In genomic region chr7:143363011-143363937, GRCh38 we compare ENCODE assay signal across 10 cellular contexts. TPM values are rescaled to one million over a fixed set of nuclear protein-coding genes. Genes with fewer than 3 reads are reported as not detected.
A peak's percentile ranks its signal among the peaks of the same experiment; 100 is the strongest.
DNase-seq lines count a peak whose midpoint lies in the region; FAIRE-seq and TF ChIP-seq lines count a peak whose summit lies in the region.
"Had no signal": no experiment of that assay in that cellular context is flagged by ENCODE, and none has a peak within 500 bp of the region (broad histone marks: within the 10 kb centered on the region; RNA-seq: fewer than 3 reads in every experiment).

No MANE protein-coding gene starts in this region.

- no peak for FAIRE-seq in kidney (lab: Jason Lieb, UNC)

- TF ChIP-seq CTCF in OCI-LY3 (IDR thresholded peaks at IDR 0.05; ENCODE audit: low read depth, low read length) = no peak
- TF ChIP-seq CTCF in osteoblast (IDR thresholded peaks at IDR 0.05; ENCODE audit: extremely low read depth, low read depth, low read length) = no peak
- no peak for TF ChIP-seq CTCF in kidney (IDR thresholded peaks at IDR 0.05; ENCODE audit: borderline replicate concordance, extremely low read depth, insufficient read depth)

- H2AFZ ChIP-seq in OCI-LY3 (ENCODE audit: low read depth, low read length) (no peak overlapping the region), osteoblast (ENCODE audit: low read length) (no peak overlapping the region)

- H4K20me1 ChIP-seq in BLaER1 (peaks cover 26% of the 10 kb centered on the region), OCI-LY3 (ENCODE audit: insufficient read depth, low read length) (no peaks in the 10 kb centered on the region), osteoblast (ENCODE audit: insufficient read depth, low read length) (no peaks in the 10 kb centered on the region)

- peak overlapping the region; percentile 71 for H3K4me3 ChIP-seq in BLaER1
- H3K4me3 ChIP-seq in OCI-LY3 (ENCODE audit: low read length) = peak overlapping the region; percentile 79
- H3K4me3 ChIP-seq in effector memory CD4-positive, alpha-beta T cell (ENCODE audit: insufficient read depth, low read depth, low read length, poor library complexity, severe bottlenecking) = peak overlapping the region; percentile 16
- H3K4me3 ChIP-seq in osteoblast (ENCODE audit: insufficient read depth, low read length) = peak overlapping the region; percentile 45
- no peak overlapping the region for H3K4me3 ChIP-seq in kidney (ENCODE audit: low read length in 2 of 2)

- no peak overlapping the region for H3K27ac ChIP-seq in BLaER1
- no peak overlapping the region for H3K27ac ChIP-seq in OCI-LY3 (ENCODE audit: low read length)
- H3K27ac ChIP-seq in effector memory CD4-positive, alpha-beta T cell (ENCODE audit: insufficient read depth, low read length, poor library complexity, severe bottlenecking) = no peak overlapping the region
- no peak overlapping the region for H3K27ac ChIP-seq in osteoblast (ENCODE audit: low read depth, low read length)
- H3K27ac ChIP-seq in kidney (ENCODE audit: low read depth in 2 of 2, low read length in 2 of 2) = no peak overlapping the region

- no peaks in the 10 kb centered on the region for H3K9me3 ChIP-seq in BLaER1
- no peaks in the 10 kb centered on the region for H3K9me3 ChIP-seq in OCI-LY3 (ENCODE audit: insufficient read depth, low read length)
- no peaks in the 10 kb centered on the region for H3K9me3 ChIP-seq in effector memory CD4-positive, alpha-beta T cell (ENCODE audit: control insufficient read depth, low read length)
- H3K9me3 ChIP-seq in osteoblast (ENCODE audit: low read depth, low read length) = no peaks in the 10 kb centered on the region
- H3K9me3 ChIP-seq in kidney (ENCODE audit: control insufficient read depth in 1 of 2, low read length in 2 of 2) = no peaks in the 10 kb centered on the region

- no peak for DNase-seq in effector memory CD4-positive, alpha-beta T cell
- DNase-seq in osteoblast (ENCODE audit: insufficient read length, low spot score, missing footprints) (peak; percentile 89), HT-29 (ENCODE audit: low spot score) (no peak), kidney (no peak), dermis blood vessel endothelial cell (no peak), NCI-H187 (lab: John Stamatoyannopoulos, UW) (no peak)
- DNase-seq: activated CD4-positive, CD25-positive, alpha-beta regulatory T cell treated with anti-CD3 and anti-CD28 coated beads, Interleukin-2, amount 50 U/mL, for 72 hours; NCI-H2171 treated with DMSO at 0.1 percent for 48 hours had no signal

- H3K27me3 ChIP-seq in BLaER1 (peaks cover 73% of the 10 kb centered on the region), OCI-LY3 (ENCODE audit: low read depth, low read length) (peaks cover 49% of the 10 kb centered on the region), osteoblast (ENCODE audit: insufficient read depth, low read length) (peaks cover 41% of the 10 kb centered on the region)
- no peaks in the 10 kb centered on the region for H3K27me3 ChIP-seq in effector memory CD4-positive, alpha-beta T cell (replicated peaks; ENCODE audit: control insufficient read depth, insufficient read depth, low read length, poor library complexity, severe bottlenecking)

- H3K9ac ChIP-seq in BLaER1 = no peak overlapping the region
- H3K9ac ChIP-seq in OCI-LY3 (ENCODE audit: low read length) = 0 out of 2 replicates have a peak overlapping the region, but pooled peaks have one; percentile 20
- no peak overlapping the region for H3K9ac ChIP-seq in kidney (ENCODE audit: low read length in 2 of 2)

- H3K79me2 ChIP-seq in OCI-LY3 (ENCODE audit: low read length) (no peaks in the 10 kb centered on the region), osteoblast (ENCODE audit: insufficient read depth, low read length) (no peaks in the 10 kb centered on the region)

- no peaks in the 10 kb centered on the region for H3K36me3 ChIP-seq in BLaER1
- H3K36me3 ChIP-seq in OCI-LY3 (replicated peaks; ENCODE audit: low read depth, low read length) = no peaks in the 10 kb centered on the region
- no peaks in the 10 kb centered on the region for H3K36me3 ChIP-seq in effector memory CD4-positive, alpha-beta T cell (ENCODE audit: control insufficient read depth, insufficient read depth, low read length)
- H3K36me3 ChIP-seq in osteoblast (ENCODE audit: insufficient read depth, low read length) = no peaks in the 10 kb centered on the region
- H3K36me3 ChIP-seq in kidney (ENCODE audit: control insufficient read depth in 1 of 2, insufficient read depth in 2 of 2, low read length in 2 of 2) = no peaks in the 10 kb centered on the region

- intact Hi-C loops in kidney (cut with DNase I) = no loop called here

- H3K4me1 ChIP-seq in BLaER1 (peaks cover 9% of the 10 kb centered on the region; the same call in 1 of the 2 replicates), OCI-LY3 (ENCODE audit: low read length) (peaks cover 3% of the 10 kb centered on the region), osteoblast (ENCODE audit: insufficient read depth, low read length) (no peaks in the 10 kb centered on the region), kidney (ENCODE audit: control insufficient read depth in 1 of 2, insufficient read depth in 1 of 2, low read depth in 1 of 2, low read length in 2 of 2) (peaks cover 0 to 4% of the 10 kb centered on the region in 2 donors)
- H3K4me1 ChIP-seq in effector memory CD4-positive, alpha-beta T cell (ENCODE audit: control insufficient read depth, insufficient read depth, low read length, poor library complexity, severe bottlenecking) = peaks cover 5% of the 10 kb centered on the region

- H3K4me2 ChIP-seq in BLaER1 = peak overlapping the region; percentile 98
- H3K4me2 ChIP-seq in OCI-LY3 (ENCODE audit: low read length) = peak overlapping the region; percentile 87
- peak overlapping the region; percentile 32 for H3K4me2 ChIP-seq in osteoblast (ENCODE audit: insufficient read depth, low read length)

RNA-seq across cellular contexts. Expression of gene FAM131B, which starts 0.8 kb away (rescaled TPM):
- total RNA-seq in osteoblast (1.2 and 1.4 TPM in 2 replicates), kidney (0.82 TPM), dermis blood vessel endothelial cell (0.23 and 0.51 TPM in 2 replicates)
- 13.2 and 17.6 TPM in 2 replicates for total RNA-seq in HT-29 (2014; rRNA removed; shearing (Covaris generic))
- polyA plus RNA-seq in kidney (ENCODE audit: insufficient read depth, low read depth, low replicate concordance) = 0.19 TPM

RNA-seq across cellular contexts. Expression of gene ZYX, which starts 17.9 kb away (rescaled TPM):
- total RNA-seq in osteoblast = 38.9 and 47.4 TPM in 2 replicates
- total RNA-seq in HT-29 (2014; rRNA removed; shearing (Covaris generic)) = 116 and 148 TPM in 2 replicates
- 193 TPM for total RNA-seq in kidney
- 50.1 TPM for polyA plus RNA-seq in kidney (ENCODE audit: insufficient read depth, low read depth, low replicate concordance)
- total RNA-seq in dermis blood vessel endothelial cell = 26.2 and 57.2 TPM in 2 replicates

RNA-seq across cellular contexts. Expression of gene EPHA1, which starts 45.4 kb away (rescaled TPM):
- total RNA-seq in osteoblast = not detected in 2 replicates
- total RNA-seq in HT-29 (2014; rRNA removed; shearing (Covaris generic)) = 54.3 and 65.6 TPM in 2 replicates
- total RNA-seq in kidney = 22.3 TPM
- polyA plus RNA-seq in kidney (ENCODE audit: insufficient read depth, low read depth, low replicate concordance) = 6.9 TPM
- 0.09 TPM in 1 of 2 replicates, not detected in the other for total RNA-seq in dermis blood vessel endothelial cell

RNA-seq across cellular contexts. Expression of gene CLCN1, which starts 47.4 kb away (rescaled TPM):
- total RNA-seq in osteoblast = under 0.01 TPM in 2 replicates
- total RNA-seq in HT-29 (2014; rRNA removed; shearing (Covaris generic)) = 2.8 and 3.0 TPM in 2 replicates
- total RNA-seq in kidney = 0.35 TPM
- polyA plus RNA-seq in kidney (ENCODE audit: insufficient read depth, low read depth, low replicate concordance) = not detected
- not detected in 2 replicates for total RNA-seq in dermis blood vessel endothelial cell

Comparison
In these comparisons a context has a peak if more than half of its experiments do, and no peak if none do; other contexts are left out.
1. H3K4me2 ChIP-seq: peak in every context shown above with its lines; median percentile 98 in BLaER1; 87 in OCI-LY3; 32 in osteoblast.
2. H3K4me3 ChIP-seq: peak in BLaER1 (single experiment), OCI-LY3 (single experiment), effector memory CD4-positive, alpha-beta T cell (single experiment) and osteoblast (single experiment); none in kidney (0 of 2).
3. RNA of gene EPHA1, which starts 45.4 kb away (total RNA-seq): 54.3 to 65.6 TPM in HT-29 and 22.3 TPM in kidney (single experiment); not detected in osteoblast and 0.09 TPM in dermis blood vessel endothelial cell; every median in the first group is over 10 times any median in the second.